10 cellular contexts compared by ENCODE assay signal in genomic region chr13:48401480-48401879, GRCh38. TPM values are rescaled to one million over a fixed set of nuclear protein-coding genes. Genes with fewer than 3 reads are reported as not detected.
A peak's percentile ranks its signal among the peaks of the same experiment; 100 is the strongest.
DNase-seq lines count a peak whose midpoint lies in the region; ATAC-seq and TF ChIP-seq lines count a peak whose summit lies in the region.
"Had no signal": no experiment of that assay in that cellular context is flagged by ENCODE, and none has a peak within 500 bp of the region (broad histone marks: within the 10 kb centered on the region; RNA-seq: fewer than 3 reads in every experiment).

No MANE protein-coding gene starts in this region.

- H3K4me2 ChIP-seq in DOHH2 (ENCODE audit: low read length): peak overlapping the region; percentile 31
- H3K4me2 ChIP-seq in skeletal muscle satellite cell (ENCODE audit: low read length): no peak overlapping the region

- TF ChIP-seq CTCF in DOHH2 (IDR thresholded peaks at IDR 0.05; ENCODE audit: low read depth, low read length, poor library complexity, severe bottlenecking): no peak

- H3K27ac ChIP-seq in DOHH2 (ENCODE audit: low read depth, low read length): no peak overlapping the region
- H3K27ac ChIP-seq in effector memory CD4-positive, alpha-beta T cell (ENCODE audit: insufficient read depth, low read length, poor library complexity, severe bottlenecking): peak overlapping the region; percentile 2

- DNase-seq in MV-4-11 (lab: John Stamatoyannopoulos, UW) (peak; percentile 61), COLO668 (lab: John Stamatoyannopoulos, UW; ENCODE audit: unreplicated experiment) (no peak), NCI-H446 (lab: John Stamatoyannopoulos, UW) (no peak)
- DNase-seq in effector memory CD4-positive, alpha-beta T cell: no peak
- DNase-seq: activated CD4-positive, CD25-positive, alpha-beta regulatory T cell treated with anti-CD3 and anti-CD28 coated beads, Interleukin-2, amount 50 U/mL, for 72 hours; H9; NCI-H1436 had no signal

- H3K27me3 ChIP-seq in DOHH2 (ENCODE audit: control insufficient read depth, low read length) (no peaks in the 10 kb centered on the region), skeletal muscle satellite cell (ENCODE audit: control insufficient read depth, insufficient read depth, low read length) (no peaks in the 10 kb centered on the region)
- H3K27me3 ChIP-seq in effector memory CD4-positive, alpha-beta T cell (replicated peaks; ENCODE audit: control insufficient read depth, insufficient read depth, low read length, poor library complexity, severe bottlenecking): no peaks in the 10 kb centered on the region

- H3K9me2 ChIP-seq in DOHH2 (replicated peaks; ENCODE audit: control insufficient read depth, low read length): no peaks in the 10 kb centered on the region

- H4K20me1 ChIP-seq in DOHH2 (ENCODE audit: control insufficient read depth, insufficient read depth, low read depth, low read length): no peaks in the 10 kb centered on the region; the same call in 1 of the 2 replicates

- H3K9ac ChIP-seq in skeletal muscle satellite cell (ENCODE audit: low read depth, low read length): peak overlapping the region; percentile 62

- H3K4me3 ChIP-seq in DOHH2 (ENCODE audit: low read length) (no peak overlapping the region), skeletal muscle satellite cell (ENCODE audit: low read length) (no peak overlapping the region)
- H3K4me3 ChIP-seq in effector memory CD4-positive, alpha-beta T cell (ENCODE audit: insufficient read depth, low read depth, low read length, poor library complexity, severe bottlenecking): no peak overlapping the region

- H3K9me3 ChIP-seq in DOHH2 (ENCODE audit: control insufficient read depth, insufficient read depth, low read length) (no peaks in the 10 kb centered on the region), skeletal muscle satellite cell (replicated peaks; ENCODE audit: low read length) (no peaks in the 10 kb centered on the region)
- H3K9me3 ChIP-seq in effector memory CD4-positive, alpha-beta T cell (ENCODE audit: control insufficient read depth, low read length): no peaks in the 10 kb centered on the region

- peaks cover 6% of the 10 kb centered on the region; the same call in 1 of the 2 replicates for H3K79me2 ChIP-seq in DOHH2 (ENCODE audit: control insufficient read depth, low read length)

- ATAC-seq in activated CD4-positive, CD25-positive, alpha-beta regulatory T cell treated with anti-CD3 and anti-CD28 coated beads, Interleukin-2, amount 50 U/mL, for 24 hours: no peak

- peaks cover 37% of the 10 kb centered on the region for H3K4me1 ChIP-seq in DOHH2 (ENCODE audit: control insufficient read depth, low read length)
- H3K4me1 ChIP-seq in effector memory CD4-positive, alpha-beta T cell (ENCODE audit: control insufficient read depth, insufficient read depth, low read length, poor library complexity, severe bottlenecking): peaks cover 13% of the 10 kb centered on the region
- H3K4me1 ChIP-seq in skeletal muscle satellite cell (ENCODE audit: control insufficient read depth, insufficient read depth, low read length): peaks cover 49% of the 10 kb centered on the region

- no peaks in the 10 kb centered on the region for H3F3A ChIP-seq in DOHH2 (ENCODE audit: control insufficient read depth, insufficient read depth)

- peaks cover 50% of the 10 kb centered on the region for H3K36me3 ChIP-seq in DOHH2 (ENCODE audit: control insufficient read depth, low read length)
- no peaks in the 10 kb centered on the region for H3K36me3 ChIP-seq in effector memory CD4-positive, alpha-beta T cell (ENCODE audit: control insufficient read depth, insufficient read depth, low read length)
- H3K36me3 ChIP-seq in skeletal muscle satellite cell (ENCODE audit: insufficient read depth, low read length): no peaks in the 10 kb centered on the region

RNA-seq across cellular contexts. Expression of gene LPAR6, which starts 11.4 kb away (rescaled TPM):
- total RNA-seq in skeletal muscle satellite cell (2012; rRNA removed): 4.1 and 5.9 TPM in 2 replicates
